ENCODE assay signal across 8 cellular contexts in the genomic region with DNA sequence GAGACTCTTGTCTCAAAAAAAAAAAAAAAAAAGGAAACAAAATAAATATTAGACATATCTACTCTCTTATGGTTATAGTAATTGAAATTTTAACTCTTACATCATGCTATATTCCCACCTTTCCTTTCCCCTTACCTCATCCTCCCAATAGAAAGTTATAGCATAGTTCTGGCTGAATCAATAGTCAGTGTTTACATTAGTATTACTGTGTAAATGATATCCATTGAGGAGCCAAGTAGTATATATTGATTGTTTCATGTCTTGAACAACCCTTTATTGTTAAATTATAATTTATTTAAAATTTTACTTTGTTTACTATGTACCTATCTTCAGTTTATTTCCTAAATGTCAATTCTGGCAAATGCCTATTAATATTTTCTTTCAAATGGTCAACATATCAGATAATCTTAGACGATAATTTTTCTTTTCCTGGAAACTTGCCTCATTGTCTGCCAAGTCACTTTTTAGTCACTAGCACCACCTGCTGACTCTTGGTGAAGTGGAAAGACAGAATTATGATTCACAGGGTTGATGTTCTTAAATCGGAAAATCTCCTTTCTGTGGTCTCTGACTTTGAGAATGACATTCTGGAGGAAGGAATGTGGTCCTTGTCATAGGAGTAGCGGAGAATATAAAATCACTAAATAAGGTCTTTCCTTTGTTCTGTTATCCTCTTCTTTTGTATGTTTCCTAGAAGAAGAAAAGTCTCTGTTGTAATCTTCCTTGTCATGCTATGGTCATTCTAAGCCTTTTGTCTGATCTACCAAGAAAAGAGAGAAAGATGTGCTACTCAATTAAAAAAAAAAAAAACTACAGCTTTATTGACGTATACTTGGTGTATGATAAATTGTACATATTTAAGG. TPM values are rescaled to one million over a fixed set of nuclear protein-coding genes. Genes with fewer than 3 reads are reported as not detected.
DNase-seq lines count a peak whose midpoint lies in the region; ATAC-seq and TF ChIP-seq lines count a peak whose summit lies in the region.

No MANE protein-coding gene starts in this region.

- H3K27me3 Mint-ChIP-seq in activated naive CD8-positive, alpha-beta T cell treated with anti-CD3 and anti-CD28 coated beads for 36 hours: peaks cover 5% of the 10 kb centered on the region

- no peaks in the 10 kb centered on the region for H3K36me3 Mint-ChIP-seq in activated naive CD8-positive, alpha-beta T cell treated with anti-CD3 and anti-CD28 coated beads for 36 hours

- H3K27ac Mint-ChIP-seq in activated naive CD8-positive, alpha-beta T cell treated with anti-CD3 and anti-CD28 coated beads for 36 hours: peak overlapping the region; percentile 38

- H3K27me3 ChIP-seq in Panc1 (ENCODE audit: control insufficient read depth, insufficient read depth, low read length) (peaks cover 2% of the 10 kb centered on the region; the same call in 1 of the 2 replicates), cardiac muscle cell (peaks cover 17% of the 10 kb centered on the region)

- H3K4me3 ChIP-seq in Panc1 (ENCODE audit: low read depth in 2 of 2, low read length in 2 of 2) (no peak overlapping the region), cardiac muscle cell (no peak overlapping the region), retinal pigment epithelial cell (ENCODE audit: low read length) (no peak overlapping the region)

- H3K27ac ChIP-seq in Panc1 (ENCODE audit: low read length) (no peak overlapping the region), cardiac muscle cell (no peak overlapping the region)

- peak; percentile 74; the same call in 1 of the 2 replicates for ATAC-seq in Panc1
- no peak for ATAC-seq in HG03571 (IDR thresholded peaks at IDR 0.05; ENCODE audit: unreplicated experiment)
- no peak for ATAC-seq in GM21367 (IDR thresholded peaks at IDR 0.05; ENCODE audit: unreplicated experiment)

- intact Hi-C loops in Panc1 (cut with micrococcal nuclease; ENCODE audit: unreplicated experiment): loop anchor here (5.0 kb wide), 3 partner anchors 36 to 166 kb away; a partner anchor contains a TSS

- H3K4me1 ChIP-seq in Panc1 (ENCODE audit: control insufficient read depth, insufficient read depth, low read length) (no peaks in the 10 kb centered on the region), cardiac muscle cell (ENCODE audit: low read depth) (no peaks in the 10 kb centered on the region)

- CTCF ChIA-PET in Panc1 (lab: Charles Lee): interaction anchor here (0.8 to 1.3 kb wide), 5 partner anchors 35 to 168 kb away, joined by 3 to 24 read pairs (median 7); a partner anchor contains a TSS

- no TSS peak for BruUV-seq in Panc1 (replicated peaks; lab: Mats Ljungman, UMichigan)

- TF ChIP-seq CTCF in Panc1 (IDR thresholded peaks at IDR 0.05) (peak; percentile 78; the same call in 1 of the 2 replicates), cardiac muscle cell (IDR thresholded peaks at IDR 0.05; ENCODE audit: low read depth, low read length) (peak; percentile 70), retinal pigment epithelial cell (conservative IDR thresholded peaks at IDR 0.05; ENCODE audit: low read depth, low read length) (peak; percentile 75)

- in situ Hi-C loops in Panc1 (cut with HindIII; ENCODE audit: low pct_unique_long_range_greater_than_20kb, low sequenced_read_pairs): no loop called here

- H3K4me1 Mint-ChIP-seq in activated naive CD8-positive, alpha-beta T cell treated with anti-CD3 and anti-CD28 coated beads for 36 hours: peaks cover 9% of the 10 kb centered on the region

- H3K36me3 ChIP-seq in Panc1 (ENCODE audit: control insufficient read depth, insufficient read depth, low read length): no peaks in the 10 kb centered on the region
- H3K36me3 ChIP-seq in cardiac muscle cell: no peaks in the 10 kb centered on the region

- POLR2A ChIA-PET in Panc1 (lab: Charles Lee): no interaction called here

- H3K9me3 ChIP-seq in Panc1 (ENCODE audit: control insufficient read depth, insufficient read depth, low read depth, low read length): no peaks in the 10 kb centered on the region
- H3K9me3 ChIP-seq in cardiac muscle cell (ENCODE audit: low read depth): no peaks in the 10 kb centered on the region

- no peaks in the 10 kb centered on the region for H3K9me3 Mint-ChIP-seq in activated naive CD8-positive, alpha-beta T cell treated with anti-CD3 and anti-CD28 coated beads for 36 hours

- DNase-seq in EH (ENCODE audit: low read depth): peak; percentile 89
- DNase-seq in LHCN-M2 (ENCODE audit: low read depth): peak; percentile 88
- DNase-seq in Panc1 (ENCODE audit: low read depth, low spot score): peak; percentile 74
- peak; percentile 45 for DNase-seq in activated naive CD8-positive, alpha-beta T cell treated with anti-CD3 and anti-CD28 coated beads for 36 hours
- peak; percentile 64 to 83 for DNase-seq in cardiac muscle cell (ENCODE audit: low read depth in 1 of 2, low spot score in 1 of 2)
- DNase-seq in retinal pigment epithelial cell (ENCODE audit: low read depth): peak; percentile 46

- no peak overlapping the region for H3K4me3 Mint-ChIP-seq in activated naive CD8-positive, alpha-beta T cell treated with anti-CD3 and anti-CD28 coated beads for 36 hours

RNA-seq across cellular contexts. Expression of a gene that starts 8.6 kb away (rescaled TPM):
- total RNA-seq in LHCN-M2 (2014; rRNA removed) (0.13 and 1.2 TPM in 2 replicates), Panc1 (2021; ENCODE audit: unreplicated experiment) (not detected), cardiac muscle cell (0.18 TPM in 1 of 2 replicates, not detected in the other)
- polyA plus RNA-seq in LHCN-M2 (2012): 0.95 TPM
- not detected for polyA plus RNA-seq in Panc1 (2012; ENCODE audit: insufficient read length)
- total RNA-seq in activated naive CD8-positive, alpha-beta T cell treated with anti-CD3 and anti-CD28 coated beads for 36 hours: not detected
- polyA plus RNA-seq in cardiac muscle cell: not detected in 2 replicates

RNA-seq across cellular contexts. Expression of a gene that starts 16.6 kb away (rescaled TPM):
- 104 and 114 TPM in 2 replicates for total RNA-seq in LHCN-M2 (2014; rRNA removed)
- polyA plus RNA-seq in LHCN-M2 (2012): 32.7 TPM
- 15.2 TPM for total RNA-seq in Panc1 (2021; ENCODE audit: unreplicated experiment)
- polyA plus RNA-seq in Panc1 (2012; ENCODE audit: insufficient read length): 21.1 TPM
- 100 to 1,000 TPM; 228 to 231 TPM for total RNA-seq in activated naive CD8-positive, alpha-beta T cell treated with anti-CD3 and anti-CD28 coated beads for 36 hours
- 190 and 260 TPM in 2 replicates for total RNA-seq in cardiac muscle cell
- 172 and 303 TPM in 2 replicates for polyA plus RNA-seq in cardiac muscle cell

RNA-seq across cellular contexts. Expression of a gene that starts 48.4 kb away (rescaled TPM):
- 27.8 and 32.0 TPM in 2 replicates for total RNA-seq in LHCN-M2 (2014; rRNA removed)
- polyA plus RNA-seq in LHCN-M2 (2012): 65.5 TPM
- total RNA-seq in Panc1 (2021; ENCODE audit: unreplicated experiment): 14.9 TPM
- 15.6 TPM for polyA plus RNA-seq in Panc1 (2012; ENCODE audit: insufficient read length)
- total RNA-seq in activated naive CD8-positive, alpha-beta T cell treated with anti-CD3 and anti-CD28 coated beads for 36 hours: 10 to 100 TPM; 21.1 to 21.9 TPM
- 20.6 and 43.4 TPM in 2 replicates for total RNA-seq in cardiac muscle cell
- polyA plus RNA-seq in cardiac muscle cell: 65.1 and 88.2 TPM in 2 replicates

RNA-seq across cellular contexts. Expression of a gene that starts 48.6 kb away (rescaled TPM):
- total RNA-seq in LHCN-M2 (2014; rRNA removed) (2.9 and 3.1 TPM in 2 replicates), Panc1 (2021; ENCODE audit: unreplicated experiment) (1.4 TPM), cardiac muscle cell (4.3 and 5.7 TPM in 2 replicates)
- 6.4 TPM for polyA plus RNA-seq in LHCN-M2 (2012)
- polyA plus RNA-seq in Panc1 (2012; ENCODE audit: insufficient read length): 2.9 TPM
- 10 to 100 TPM in 1 of 2 experiments, 1 to 10 TPM in 1; 9.3 to 10.3 TPM for total RNA-seq in activated naive CD8-positive, alpha-beta T cell treated with anti-CD3 and anti-CD28 coated beads for 36 hours
- 2.7 and 5.4 TPM in 2 replicates for polyA plus RNA-seq in cardiac muscle cell

RNA-seq across cellular contexts. Expression of a gene that starts 55.1 kb away (rescaled TPM):
- total RNA-seq in LHCN-M2 (2014; rRNA removed) (35.0 and 37.4 TPM in 2 replicates), Panc1 (2021; ENCODE audit: unreplicated experiment) (23.3 TPM), cardiac muscle cell (33.4 and 39.2 TPM in 2 replicates)
- 20.8 TPM for polyA plus RNA-seq in LHCN-M2 (2012)
- polyA plus RNA-seq in Panc1 (2012; ENCODE audit: insufficient read length): 8.6 TPM
- 10 to 100 TPM; 37.6 to 38.3 TPM for total RNA-seq in activated naive CD8-positive, alpha-beta T cell treated with anti-CD3 and anti-CD28 coated beads for 36 hours
- 46.4 and 59.0 TPM in 2 replicates for polyA plus RNA-seq in cardiac muscle cell
